ENCODE assay signal across 8 cellular contexts in the genomic region with DNA sequence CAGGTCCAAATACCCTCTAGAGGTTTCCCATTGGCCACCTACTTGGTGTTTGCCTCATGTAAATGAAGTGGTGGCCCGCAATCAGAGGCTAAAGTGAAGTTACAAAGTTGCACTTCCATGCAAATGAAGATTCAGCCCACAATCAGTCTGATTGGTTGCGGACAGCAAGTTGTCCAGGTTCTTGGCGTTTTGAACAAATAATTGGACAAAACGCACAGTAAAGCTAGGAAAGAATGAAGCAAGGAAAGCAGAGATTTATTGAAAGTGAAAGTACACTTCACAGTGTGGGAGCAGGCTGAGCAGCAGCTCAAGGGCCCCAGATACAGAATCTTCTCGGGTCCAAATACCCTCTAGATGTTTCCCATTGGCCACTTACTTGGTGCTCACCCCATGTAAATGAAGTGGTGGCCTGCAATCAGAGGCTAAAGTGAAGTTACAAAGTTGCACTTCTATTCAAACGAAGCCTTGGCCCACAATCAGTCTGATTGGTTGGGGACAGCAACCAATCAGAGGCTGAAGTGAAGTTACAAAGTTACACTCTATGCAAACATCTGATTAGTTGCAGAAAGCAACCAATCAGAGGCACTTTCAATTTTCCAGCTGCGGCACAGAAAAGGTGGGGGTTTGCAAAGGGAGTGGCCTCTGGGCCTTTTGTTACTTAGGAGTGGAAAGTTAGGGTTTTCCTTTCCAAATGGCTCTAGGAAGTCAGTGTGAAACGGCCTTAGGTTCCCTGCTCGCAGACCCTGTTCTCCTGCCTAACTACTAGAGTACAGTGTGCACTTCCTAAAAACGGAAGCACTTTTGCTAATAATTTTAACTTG. TPM values are rescaled to one million over a fixed set of nuclear protein-coding genes. Genes with fewer than 3 reads are reported as not detected.
DNase-seq lines count a peak whose midpoint lies in the region; ATAC-seq and TF ChIP-seq lines count a peak whose summit lies in the region.

No MANE protein-coding gene starts in this region.

- ATAC-seq in GM19043 (IDR thresholded peaks at IDR 0.05; ENCODE audit: low read depth, unreplicated experiment): peak; percentile 37
- peak; percentile 41 for ATAC-seq in HG03457 (IDR thresholded peaks at IDR 0.05; ENCODE audit: unreplicated experiment)

- H3K9me3 Mint-ChIP-seq in MCF 10A (ENCODE audit: unreplicated experiment): no peaks in the 10 kb centered on the region

- peak overlapping the region; percentile 23 for H3K4me3 ChIP-seq in A673 (ENCODE audit: low read depth, low read length, poor library complexity, severe bottlenecking)

- no peaks in the 10 kb centered on the region for H3K27me3 ChIP-seq in A673 (replicated peaks; ENCODE audit: insufficient read depth, low read depth, low read length, poor library complexity)

- H3K27ac Mint-ChIP-seq in MCF 10A (ENCODE audit: low read depth, unreplicated experiment): no peak overlapping the region

- no peaks in the 10 kb centered on the region for H3K36me3 ChIP-seq in A673 (ENCODE audit: insufficient read depth, low read length, poor library complexity, severe bottlenecking)

- intact Hi-C loops in A673 (cut with micrococcal nuclease; ENCODE audit: unreplicated experiment): no loop called here
- intact Hi-C loops in MCF 10A (cut with micrococcal nuclease): no loop called here

- TF ChIP-seq CTCF in A673 (conservative IDR thresholded peaks at IDR 0.05; ENCODE audit: low read depth, low read length): no peak
- TF ChIP-seq CTCF in MCF 10A (IDR thresholded peaks at IDR 0.05; ENCODE audit: unreplicated experiment): no peak

- H3K27me3 Mint-ChIP-seq in MCF 10A (ENCODE audit: insufficient read depth, unreplicated experiment): no peaks in the 10 kb centered on the region

- CTCF ChIA-PET in A673 (lab: Charles Lee) (no interaction called here), MCF 10A (lab: Yijun Ruan, JAX) (interaction anchor here (0.5 to 1.1 kb wide), 6 partner anchors 9 to 320 kb away, joined by 3 to 4 read pairs (median 3); no protein-coding TSS in a partner anchor)

- BruUV-seq in A673 (replicated peaks; lab: Mats Ljungman, UMichigan): TSS peak; percentile 14
- BruUV-seq in MCF 10A (replicated peaks; lab: Mats Ljungman, UMichigan): no TSS peak

- no peak overlapping the region for H3K27ac ChIP-seq in A673 (ENCODE audit: low read depth, low read length, poor library complexity, severe bottlenecking)

- POLR2A ChIA-PET in A673 (lab: Charles Lee; ENCODE audit: low non-redundant PET): interaction anchor here (0.6 kb wide), 1 partner anchor 16 kb away, joined by 3 read pairs; no protein-coding TSS in a partner anchor
- POLR2A ChIA-PET in MCF 10A (lab: Yijun Ruan, JAX): interaction anchor here (0.6 to 1.8 kb wide), 2 partner anchors 12 to 89 kb away, joined by 3 to 5 read pairs; no protein-coding TSS in a partner anchor

- DNase-seq in A673 (ENCODE audit: low spot score): peak; percentile 86
- peak; percentile 36 for DNase-seq in T1000 (lab: John Stamatoyannopoulos, UW)
- peak; percentile 56 for DNase-seq in MCF 10A (ENCODE audit: unreplicated experiment)
- peak; percentile 92 for DNase-seq in medulla oblongata (ENCODE audit: extremely low spot score)
- DNase-seq in stimulated activated naive CD4-positive, alpha-beta T cell treated with Interleukin-2 at 50 U/mL for 16 hours (lab: John Stamatoyannopoulos, UW): peak; percentile 50
- no peak for DNase-seq in NCI-H2227 treated with DMSO at 0.1 percent for 48 hours (lab: John Stamatoyannopoulos, UW)

- no peaks in the 10 kb centered on the region for H3K9me3 ChIP-seq in A673 (ENCODE audit: low read depth, low read length, poor library complexity, severe bottlenecking)

- H3K4me1 ChIP-seq in A673 (ENCODE audit: insufficient read depth, low read length, poor library complexity, severe bottlenecking): peaks cover 11% of the 10 kb centered on the region

- H3K36me3 Mint-ChIP-seq in MCF 10A (ENCODE audit: insufficient read depth, unreplicated experiment): no peaks in the 10 kb centered on the region

- no peak overlapping the region for H3K4me3 Mint-ChIP-seq in MCF 10A (ENCODE audit: unreplicated experiment)

- H3K4me1 Mint-ChIP-seq in MCF 10A (ENCODE audit: insufficient read depth, unreplicated experiment): peaks cover 29% of the 10 kb centered on the region

RNA-seq across cellular contexts. Expression of a gene that starts 4.7 kb away (rescaled TPM):
- total RNA-seq in A673 (2021) (89.8 and 96.3 TPM in 2 replicates), MCF 10A (2022) (71.1 and 77.0 TPM in 2 replicates)
